ENCODE assay signal across 26 cellular contexts in the genomic region with DNA sequence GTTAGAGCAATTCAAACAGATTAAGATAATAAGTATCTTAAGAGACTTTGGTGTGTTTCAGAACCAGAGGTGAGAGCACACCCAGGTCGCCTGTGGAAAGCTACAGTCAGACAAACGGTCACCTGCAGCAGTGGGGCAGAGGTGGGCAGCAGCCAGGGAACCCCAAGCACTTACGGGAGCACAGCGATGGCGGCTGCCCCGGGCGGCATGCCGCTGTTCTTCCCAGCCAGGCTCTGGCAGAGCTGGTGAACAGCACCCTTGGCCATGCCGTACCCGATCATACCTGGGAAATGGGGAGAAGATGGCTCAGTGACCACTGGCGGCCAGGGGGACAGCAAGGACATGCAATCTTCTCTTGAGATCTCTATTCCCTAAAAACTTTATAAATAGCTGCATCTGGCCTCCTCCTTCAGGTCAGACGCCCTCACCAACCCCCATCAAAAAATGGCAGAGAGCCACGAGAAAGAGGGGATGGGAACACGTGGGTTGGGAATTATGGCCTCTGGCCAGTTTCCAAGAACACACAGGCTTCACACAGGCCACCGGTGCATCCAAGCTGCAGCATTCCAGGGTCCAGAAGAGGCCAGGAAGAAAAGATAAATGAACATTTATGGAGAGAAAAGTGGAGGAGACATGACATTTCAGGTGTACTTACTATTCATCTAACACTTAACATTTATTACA. TPM values are rescaled to one million over a fixed set of nuclear protein-coding genes. Genes with fewer than 3 reads are reported as not detected.
A peak's percentile ranks its signal among the peaks of the same experiment; 100 is the strongest.
DNase-seq lines count a peak whose midpoint lies in the region; ATAC-seq and TF ChIP-seq lines count a peak whose summit lies in the region.
"Had no signal": no experiment of that assay in that cellular context is flagged by ENCODE, and none has a peak within 500 bp of the region (broad histone marks: within the 10 kb centered on the region; RNA-seq: fewer than 3 reads in every experiment).

No MANE protein-coding gene starts in this region.

- H3K27ac ChIP-seq in substantia nigra (ENCODE audit: low read depth, low read length, poor library complexity, severe bottlenecking) (peak overlapping the region; percentile 40), GM23248 (no peak overlapping the region), Peyer's patch (no peak overlapping the region)
- H3K27ac ChIP-seq: heart right ventricle, HL-60, neural progenitor cell, transverse colon had no signal

- no peaks in the 10 kb centered on the region for H3K27me3 ChIP-seq in GM23248 (replicated peaks; ENCODE audit: insufficient read depth)
- no peaks in the 10 kb centered on the region for H3K27me3 ChIP-seq in Peyer's patch
- H3K27me3 ChIP-seq: heart right ventricle, neural progenitor cell, transverse colon had no signal

- H3K4me1 Mint-ChIP-seq in activated CD4-positive, alpha-beta T cell treated with anti-CD3 and anti-CD28 coated beads, Interleukin-2, amount 10 ng/mL, durations not matched to agents 24 days and 14 days, result peaks cover 6% of the 10 kb centered on the region
- H3K4me1 Mint-ChIP-seq: IgD-negative memory B cell had no signal

- peaks cover 11% of the 10 kb centered on the region for H3K4me1 ChIP-seq in GM23248 (ENCODE audit: insufficient read depth)
- H3K4me1 ChIP-seq in Peyer's patch, result no peaks in the 10 kb centered on the region

- peaks cover 18% of the 10 kb centered on the region for H3K36me3 Mint-ChIP-seq in activated CD4-positive, alpha-beta T cell treated with anti-CD3 and anti-CD28 coated beads, Interleukin-2, amount 10 ng/mL, durations not matched to agents 24 days and 14 days (ENCODE audit: low read depth)

- intact Hi-C loops in activated CD4-positive, alpha-beta T cell treated with anti-CD3 and anti-CD28 coated beads, Interleukin-2, amount 10 ng/mL, durations not matched to agents 24 days and 14 days (cut with micrococcal nuclease), result no loop called here
- intact Hi-C loops in left colon (cut with DNase I, micrococcal nuclease), result no loop called here

- peaks cover 4% of the 10 kb centered on the region; the same call in 1 of the 2 replicates for H3F3A ChIP-seq in GM23248 (ENCODE audit: insufficient read depth)

- WGBS in GM23248 (ENCODE audit: low coverage in 1 of 2, low lambda C conversion rate in 2 of 2, missing lambda C conversion rate in 2 of 2), 2 experiments, result 82 to 83% methylated on average over 15 of the region's 15 CpGs

- no peak overlapping the region for H3K4me3 Mint-ChIP-seq in activated CD4-positive, alpha-beta T cell treated with anti-CD3 and anti-CD28 coated beads, Interleukin-2, amount 10 ng/mL, durations not matched to agents 24 days and 14 days
- H3K4me3 Mint-ChIP-seq: CD4-positive, CD25-positive, alpha-beta regulatory T cell; central memory CD8-positive, alpha-beta T cell; IgD-negative memory B cell; mesothelial cell of epicardium; neural progenitor cell; stimulated activated memory B cell treated with anti-CD40 and anti-IgM and Interleukin-4, amounts not matched to agents 10 μg/mL and 1 μg/mL and 100 μg/mL, for 72 hours had no signal

- peak overlapping the region; percentile 48 for H3K27ac Mint-ChIP-seq in activated CD4-positive, alpha-beta T cell treated with anti-CD3 and anti-CD28 coated beads, Interleukin-2, amount 10 ng/mL, durations not matched to agents 24 days and 14 days
- H3K27ac Mint-ChIP-seq: IgD-negative memory B cell; mesothelial cell of epicardium; neural progenitor cell; stimulated activated memory B cell treated with anti-CD40 and anti-IgM and Interleukin-4, amounts not matched to agents 10 μg/mL and 1 μg/mL and 100 μg/mL, for 72 hours had no signal

- no peak for DNase-seq in activated CD4-positive, alpha-beta T cell treated with anti-CD3 and anti-CD28 coated beads, Interleukin-2, amount 10 ng/mL, durations not matched to agents 24 days and 14 days
- DNase-seq in activated CD4-positive, alpha-beta T cell treated with anti-CD3 and anti-CD28 coated beads, Interleukin-2, amount 50 U/mL, for 1 hour, result no peak
- DNase-seq in left colon (peak in 1 of 2 donors; percentile 36), substantia nigra (lab: John Stamatoyannopoulos, UW) (peak in 1 of 49 donors; percentile 35), GM23248 (no peak), Peyer's patch (no peak)
- DNase-seq: ACHN; activated CD4-positive, alpha-beta T cell treated with anti-CD3 and anti-CD28 coated beads for 4 hours; activated gamma-delta T cell; amniotic stem cell; CD4-positive, CD25-positive, alpha-beta regulatory T cell; heart right ventricle; MV-4-11; NCI-H2081 treated with DMSO at 0.1 percent for 48 hours; NCI-H526 treated with DMSO at 0.1 percent for 48 hours; transverse colon had no signal

- in situ Hi-C loops in GM23248 (cut with MboI), result no loop called here

- no peak for TF ChIP-seq CTCF in Peyer's patch (IDR thresholded peaks at IDR 0.05)

- no peaks in the 10 kb centered on the region for H3K27me3 Mint-ChIP-seq in activated CD4-positive, alpha-beta T cell treated with anti-CD3 and anti-CD28 coated beads, Interleukin-2, amount 10 ng/mL, durations not matched to agents 24 days and 14 days
- H3K27me3 Mint-ChIP-seq: CD4-positive, CD25-positive, alpha-beta regulatory T cell; central memory CD8-positive, alpha-beta T cell; IgD-negative memory B cell; stimulated activated memory B cell treated with anti-CD40 and anti-IgM and Interleukin-4, amounts not matched to agents 10 μg/mL and 1 μg/mL and 100 μg/mL, for 72 hours had no signal

- no peaks in the 10 kb centered on the region for H3K9me3 ChIP-seq in GM23248 (ENCODE audit: low read depth)
- no peaks in the 10 kb centered on the region for H3K9me3 ChIP-seq in Peyer's patch
- H3K9me3 ChIP-seq: heart right ventricle, transverse colon had no signal

- H2AFZ ChIP-seq in GM23248, result no peak overlapping the region
- H2AFZ ChIP-seq: neural progenitor cell had no signal

- H3K9ac ChIP-seq in GM23248, result no peak overlapping the region
- H3K9ac ChIP-seq: neural progenitor cell had no signal

- TF ChIP-seq POLR2A in Peyer's patch (IDR thresholded peaks at IDR 0.05), result no peak

- no peaks in the 10 kb centered on the region for H3K9me2 ChIP-seq in GM23248 (ENCODE audit: insufficient read depth)

- H3K4me3 ChIP-seq in GM23248 (no peak overlapping the region), Peyer's patch (no peak overlapping the region)
- H3K4me3 ChIP-seq: heart right ventricle, neural progenitor cell, transverse colon had no signal

- ATAC-seq in SK-N-SH treated with all-trans-retinoic acid at 6 μM for 48 hours (no peak), left colon (peak; percentile 47), HG02973 (IDR thresholded peaks at IDR 0.05; ENCODE audit: unreplicated experiment) (no peak)
- ATAC-seq: stimulated activated memory B cell treated with anti-CD40 and anti-IgM and Interleukin-4, amounts not matched to agents 10 μg/mL and 1 μg/mL and 100 μg/mL, for 72 hours had no signal

- H3K79me2 ChIP-seq in GM23248 (ENCODE audit: insufficient read depth), result no peaks in the 10 kb centered on the region

- no peaks in the 10 kb centered on the region for H4K20me1 ChIP-seq in GM23248 (ENCODE audit: insufficient read depth)

- H3K36me3 ChIP-seq in GM23248 (ENCODE audit: low read depth) (no peaks in the 10 kb centered on the region), Peyer's patch (peaks cover 0 to 28% (median 0%) of the 10 kb centered on the region in 3 donors)
- H3K36me3 ChIP-seq: neural progenitor cell had no signal

- H3K9me3 Mint-ChIP-seq in activated CD4-positive, alpha-beta T cell treated with anti-CD3 and anti-CD28 coated beads, Interleukin-2, amount 10 ng/mL, durations not matched to agents 24 days and 14 days, result no peaks in the 10 kb centered on the region
- H3K9me3 Mint-ChIP-seq: CD4-positive, CD25-positive, alpha-beta regulatory T cell; central memory CD8-positive, alpha-beta T cell; IgD-negative memory B cell; mesothelial cell of epicardium; neural progenitor cell; stimulated activated memory B cell treated with anti-CD40 and anti-IgM and Interleukin-4, amounts not matched to agents 10 μg/mL and 1 μg/mL and 100 μg/mL, for 72 hours had no signal

- H3K4me2 ChIP-seq in GM23248 (ENCODE audit: unreplicated experiment), result no peak overlapping the region
- H3K4me2 ChIP-seq: neural progenitor cell had no signal

TF ChIP-seq in SK-N-SH treated with all-trans-retinoic acid at 6 μM for 48 hours, 23 proteins besides CTCF, POLR2A, EP300 and RAD21 (continues in another document):
- TF ChIP-seq ZNF70 (CRISPR knock-in tag; IDR thresholded peaks at IDR 0.05), result peak; percentile 66
- TF ChIP-seq ESRRG (CRISPR knock-in tag; IDR thresholded peaks at IDR 0.05), result no peak
- no peak for TF ChIP-seq ZFP30 (CRISPR knock-in tag; IDR thresholded peaks at IDR 0.05)
- no peak for TF ChIP-seq ZNF8 (CRISPR knock-in tag; IDR thresholded peaks at IDR 0.05)

RNA-seq across cellular contexts. Expression of a gene that starts 19.7 kb away (rescaled TPM):
- 31.8 and 34.4 TPM in 2 replicates for total RNA-seq in activated CD4-positive, alpha-beta T cell treated with anti-CD3 and anti-CD28 coated beads, Interleukin-2, amount 10 ng/mL, durations not matched to agents 24 days and 14 days
- 10 to 100 TPM; 16.9 to 23.7 TPM for total RNA-seq in left colon
- total RNA-seq in GM23248 (2014; rRNA removed; shearing (Covaris generic)), result 13.9 and 20.4 TPM in 2 replicates
- polyA plus RNA-seq in GM23248 (2016; fragmentation: Nextera tagmentation; extraction: Ambion mirVana), result 40.4 and 40.5 TPM in 2 replicates
- total RNA-seq in Peyer's patch, result 10 to 100 TPM in 2 of 4 donors, 1 to 10 TPM in 2; 8.2 to 17.0 (median 12.5) TPM

RNA-seq across cellular contexts. Expression of a gene that starts 22.8 kb away (rescaled TPM):
- total RNA-seq in activated CD4-positive, alpha-beta T cell treated with anti-CD3 and anti-CD28 coated beads, Interleukin-2, amount 10 ng/mL, durations not matched to agents 24 days and 14 days, result not detected in 2 replicates
- total RNA-seq in left colon, result not detected
- not detected in 2 replicates for total RNA-seq in GM23248 (2014; rRNA removed; shearing (Covaris generic))
- not detected in 2 replicates for polyA plus RNA-seq in GM23248 (2016; fragmentation: Nextera tagmentation; extraction: Ambion mirVana)
- total RNA-seq in Peyer's patch, result not detected
- total RNA-seq: CD4-positive, CD25-positive, alpha-beta regulatory T cell; heart right ventricle; mesothelial cell of epicardium; pulmonary artery endothelial cell; transverse colon had no signal
- polyA plus RNA-seq: CD4-positive, CD25-positive, alpha-beta regulatory T cell; heart right ventricle; IgD-negative memory B cell; keratinocyte had no signal
